In genomic region chr22:20503816-20504215, GRCh38 we compare ENCODE assay signal across 1 cellular context.
A peak's percentile ranks its signal among the peaks of the same experiment; 100 is the strongest.
TF ChIP-seq lines count a peak whose summit lies in the region.

No MANE protein-coding gene starts in this region.

TF ChIP-seq in K562, 482 proteins besides CTCF, POLR2A, EP300 and RAD21 (continues in another document):
- TF ChIP-seq MGA (IDR thresholded peaks at IDR 0.05) (no peak), ZNF277 (CRISPR knock-in tag; IDR thresholded peaks at IDR 0.05; ENCODE audit: borderline replicate concordance) (0 out of 2 replicates have a peak, but pooled peaks have one; percentile 24), MCM3 (IDR thresholded peaks at IDR 0.05) (no peak), ZNF347 (CRISPR knock-in tag; IDR thresholded peaks at IDR 0.05; ENCODE audit: low read depth) (0 out of 2 replicates have a peak, but pooled peaks have one; percentile 64), SIN3A (IDR thresholded peaks at IDR 0.05; ENCODE audit: borderline replicate concordance in 2 of 2, control insufficient read depth in 1 of 2, low read depth in 2 of 2, low read length in 2 of 2) (no peak), ZNF165 (CRISPR knock-in tag; IDR thresholded peaks at IDR 0.05; ENCODE audit: borderline replicate concordance) (0 out of 2 replicates have a peak, but pooled peaks have one; percentile 40), FOXK1 (CRISPR knock-in tag; IDR thresholded peaks at IDR 0.05; ENCODE audit: borderline replicate concordance) (0 out of 2 replicates have a peak, but pooled peaks have one; percentile 48), HMGXB4 (CRISPR knock-in tag; IDR thresholded peaks at IDR 0.05) (0 out of 2 replicates have a peak, but pooled peaks have one; percentile 18), MED1 (CRISPR knock-in tag; IDR thresholded peaks at IDR 0.05; ENCODE audit: borderline replicate concordance) (no peak), NR4A1 (CRISPR knock-in tag; IDR thresholded peaks at IDR 0.05) (0 out of 2 replicates have a peak, but pooled peaks have one; percentile 51), NR4A1 (tag; IDR thresholded peaks at IDR 0.05) (no peak), ZNF699 (CRISPR knock-in tag; IDR thresholded peaks at IDR 0.05; ENCODE audit: insufficient replicate concordance) (no peak), PATZ1 (CRISPR knock-in tag; IDR thresholded peaks at IDR 0.05; ENCODE audit: borderline replicate concordance) (no peak), CHD4 (IDR thresholded peaks at IDR 0.05; ENCODE audit: insufficient read depth, insufficient replicate concordance, low read depth, low read length, poor library complexity, severe bottlenecking) (no peak), ZBTB34 (CRISPR knock-in tag; IDR thresholded peaks at IDR 0.05) (no peak), CTBP1 (IDR thresholded peaks at IDR 0.05; ENCODE audit: borderline replicate concordance) (no peak), TFE3 (CRISPR knock-in tag; IDR thresholded peaks at IDR 0.05) (no peak), DDX20 (tag; IDR thresholded peaks at IDR 0.05; ENCODE audit: low read depth) (no peak), ZBTB9 (CRISPR knock-in tag; IDR thresholded peaks at IDR 0.05) (0 out of 2 replicates have a peak, but pooled peaks have one; percentile 44), ELK3 (CRISPR knock-in tag; IDR thresholded peaks at IDR 0.05) (no peak), ZFP1 (CRISPR knock-in tag; IDR thresholded peaks at IDR 0.05) (peak; percentile 10; the same call in 1 of the 2 replicates), ZKSCAN1 (IDR thresholded peaks at IDR 0.05; ENCODE audit: low read depth, low read length) (no peak), ZNF398 (CRISPR knock-in tag; IDR thresholded peaks at IDR 0.05) (no peak)
